13 cellular contexts compared by ENCODE assay signal in the genomic region with DNA sequence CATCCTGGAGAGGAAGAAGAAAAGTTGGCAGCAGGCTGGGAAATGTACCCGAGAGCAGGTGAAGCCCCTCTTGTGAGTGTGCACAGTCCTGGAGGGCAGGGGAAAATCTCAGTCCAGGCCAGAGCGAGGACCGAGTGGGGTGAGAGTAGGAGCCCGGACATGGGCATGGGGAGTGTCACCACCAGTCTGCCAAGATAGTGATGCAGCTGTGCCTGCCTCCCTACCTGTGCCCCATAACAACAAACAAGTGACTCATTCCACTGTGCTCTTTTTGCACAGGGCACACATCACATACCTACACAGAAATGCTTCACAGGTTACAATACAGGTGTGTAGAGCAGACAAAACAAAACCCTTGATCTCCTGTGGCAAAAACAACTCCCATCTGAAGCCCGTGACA.
DNase-seq lines count a peak whose midpoint lies in the region; ATAC-seq, FAIRE-seq and TF ChIP-seq lines count a peak whose summit lies in the region.
"Had no signal": no experiment of that assay in that cellular context is flagged by ENCODE, and none has a peak within 500 bp of the region (broad histone marks: within the 10 kb centered on the region; RNA-seq: fewer than 3 reads in every experiment).

No MANE protein-coding gene starts in this region.

- H3K4me3 ChIP-seq in BLaER1 treated with 17β-estradiol and CSF1 and Interleukin-3, amounts not matched to agents 10 nM and 100 nM, result no peak overlapping the region
- H3K4me3 ChIP-seq in bronchial epithelial cell (ENCODE audit: low read depth, low read length), result no peak overlapping the region
- no peak overlapping the region for H3K4me3 ChIP-seq in upper lobe of left lung
- no peak overlapping the region for H3K4me3 ChIP-seq in MG63
- H3K4me3 ChIP-seq: K562 had no signal

- no peak overlapping the region for H3K27ac ChIP-seq in BLaER1 treated with 17β-estradiol and CSF1 and Interleukin-3, amounts not matched to agents 10 nM and 100 nM
- no peak overlapping the region for H3K27ac ChIP-seq in foreskin keratinocyte
- no peak overlapping the region for H3K27ac ChIP-seq in upper lobe of left lung

- ATAC-seq in foreskin keratinocyte (peak; percentile 25), upper lobe of left lung (ENCODE audit: low FRiP score in 2 of 2) (peak; percentile 12 to 63)
- ATAC-seq: CD8-positive, alpha-beta T cell; K562 had no signal

- no peaks in the 10 kb centered on the region for H3K27me3 ChIP-seq in BLaER1 treated with 17β-estradiol and CSF1 and Interleukin-3, amounts not matched to agents 10 nM and 100 nM
- peaks cover 12% of the 10 kb centered on the region for H3K27me3 ChIP-seq in bronchial epithelial cell (ENCODE audit: control insufficient read depth, insufficient read depth, low read length)
- H3K27me3 ChIP-seq in foreskin keratinocyte, result peaks cover 6% of the 10 kb centered on the region
- no peaks in the 10 kb centered on the region for H3K27me3 ChIP-seq in upper lobe of left lung
- no peaks in the 10 kb centered on the region for H3K27me3 ChIP-seq in MG63

- peaks cover 0 to 25% (median 17%) of the 10 kb centered on the region in 10 experiments; a peak in 15 of 20 replicates for H3K4me1 ChIP-seq in BLaER1 treated with 17β-estradiol and CSF1 and Interleukin-3, amounts not matched to agents 10 nM and 100 nM
- H3K4me1 ChIP-seq in foreskin keratinocyte, result no peaks in the 10 kb centered on the region
- H3K4me1 ChIP-seq in upper lobe of left lung, result no peaks in the 10 kb centered on the region

- no peak for TF ChIP-seq POLR2A in upper lobe of left lung (IDR thresholded peaks at IDR 0.05)

- no peak overlapping the region for H3K9ac ChIP-seq in BLaER1 treated with 17β-estradiol and CSF1 and Interleukin-3, amounts not matched to agents 10 nM and 100 nM

- WGBS in upper lobe of left lung, 2 donors, result 90 to 95% methylated on average over 2 to 5 of the region's 5 CpGs

- peak overlapping the region in 8 of 11 experiments; percentile 39 to 70 (median 56); a peak in 16 of 22 replicates for H3K4me2 ChIP-seq in BLaER1 treated with 17β-estradiol and CSF1 and Interleukin-3, amounts not matched to agents 10 nM and 100 nM

- no peak for TF ChIP-seq EP300 in upper lobe of left lung (IDR thresholded peaks at IDR 0.05)

- H3K9me3 ChIP-seq in BLaER1 treated with 17β-estradiol and CSF1 and Interleukin-3, amounts not matched to agents 10 nM and 100 nM (replicated peaks in 1 of 11), result peaks cover 0 to 8% (median 3%) of the 10 kb centered on the region in 11 experiments; a peak in 5 of 22 replicates
- H3K9me3 ChIP-seq in upper lobe of left lung (no peaks in the 10 kb centered on the region), MG63 (no peaks in the 10 kb centered on the region)

- H4K20me1 ChIP-seq in BLaER1 treated with 17β-estradiol and CSF1 and Interleukin-3, amounts not matched to agents 10 nM and 100 nM, result no peaks in the 10 kb centered on the region

- no peaks in the 10 kb centered on the region for H3K36me3 ChIP-seq in BLaER1 treated with 17β-estradiol and CSF1 and Interleukin-3, amounts not matched to agents 10 nM and 100 nM
- no peaks in the 10 kb centered on the region for H3K36me3 ChIP-seq in bronchial epithelial cell (ENCODE audit: control insufficient read depth, insufficient read depth, low read length)
- no peaks in the 10 kb centered on the region for H3K36me3 ChIP-seq in upper lobe of left lung
- no peaks in the 10 kb centered on the region for H3K36me3 ChIP-seq in MG63

- FAIRE-seq in bronchial epithelial cell (lab: Jason Lieb, UNC), result peak; percentile 83
- FAIRE-seq: H54, K562 had no signal

- TF ChIP-seq CTCF in bronchial epithelial cell (IDR thresholded peaks at IDR 0.05; ENCODE audit: insufficient read depth, low read length, severe bottlenecking) (no peak), foreskin keratinocyte (conservative IDR thresholded peaks at IDR 0.05) (no peak), upper lobe of left lung (IDR thresholded peaks at IDR 0.05) (no peak)

- peak; percentile 11 for DNase-seq in bronchial epithelial cell (ENCODE audit: low read depth)
- DNase-seq in foreskin keratinocyte, result no peak
- DNase-seq in upper lobe of left lung, result no peak
- no peak for DNase-seq in MG63
- DNase-seq in HPDE6-E6E7 (ENCODE audit: extremely low spot score), result no peak
- DNase-seq in NCI-H2171 treated with DMSO at 0.1 percent for 48 hours (lab: John Stamatoyannopoulos, UW), result no peak
- DNase-seq: ACHN; CD8-positive, alpha-beta T cell; COR-L47; Karpas-422 had no signal
